Comparison of ENCODE assay signal across 9 cellular contexts in genomic region chr14:21098892-21099595, GRCh38. TPM values are rescaled to one million over a fixed set of nuclear protein-coding genes. Genes with fewer than 3 reads are reported as not detected.
A peak's percentile ranks its signal among the peaks of the same experiment; 100 is the strongest.
DNase-seq lines count a peak whose midpoint lies in the region; ATAC-seq, FAIRE-seq and TF ChIP-seq lines count a peak whose summit lies in the region.
"Had no signal": no experiment of that assay in that cellular context is flagged by ENCODE, and none has a peak within 500 bp of the region (broad histone marks: within the 10 kb centered on the region; RNA-seq: fewer than 3 reads in every experiment).

No MANE protein-coding gene starts in this region.

- H2AK5ac ChIP-seq in mesendoderm (ENCODE audit: low read length), result no peak overlapping the region

- RAD21 ChIA-PET in GM12878 (lab: Charles Lee; ENCODE audit: unreplicated experiment), result no interaction called here

- ATAC-seq in A549 (no peak), GM12878 (no peak), GM21390 (IDR thresholded peaks at IDR 0.05; ENCODE audit: unreplicated experiment) (no peak), GM19351 (IDR thresholded peaks at IDR 0.05; ENCODE audit: unreplicated experiment) (no peak), HG02571 (IDR thresholded peaks at IDR 0.05; ENCODE audit: unreplicated experiment) (no peak), HG03280 (IDR thresholded peaks at IDR 0.05; ENCODE audit: unreplicated experiment) (no peak)

- TF ChIP-seq POLR2A in A549 (IDR thresholded peaks at IDR 0.05; ENCODE audit: low read length) (no peak), GM12878 (IDR thresholded peaks at IDR 0.05; ENCODE audit: low read depth, low read length) (no peak)

- intact Hi-C loops in GM12878 (cut with micrococcal nuclease; ENCODE audit: unreplicated experiment), result no loop called here

- no peak for TF ChIP-seq RAD21 in A549 (conservative IDR thresholded peaks at IDR 0.05 in 1 of 2, IDR thresholded peaks at IDR 0.05 in 1 of 2)
- no peak for TF ChIP-seq RAD21 in GM12878 (IDR thresholded peaks at IDR 0.05; ENCODE audit: insufficient read depth, low read depth, low read length)

- peak overlapping the region; percentile 83 to 99 for H3K27ac ChIP-seq in A549
- H3K27ac ChIP-seq in GM12878 (ENCODE audit: control insufficient read depth, insufficient read depth), result no peak overlapping the region
- H3K27ac ChIP-seq in mesendoderm (ENCODE audit: low read depth, low read length), result no peak overlapping the region

- H3K79me2 ChIP-seq in GM12878 (ENCODE audit: control insufficient read depth, insufficient read depth, low read length), result no peaks in the 10 kb centered on the region; the same call in 1 of the 2 replicates
- H3K79me2 ChIP-seq in mesendoderm (ENCODE audit: control insufficient read depth, insufficient read depth, low read length), result peaks cover 15% of the 10 kb centered on the region

- in situ Hi-C loops in GM12878 (cut with MboI), result no loop called here

- POLR2A ChIA-PET in A549 (lab: Yijun Ruan, JAX), result no interaction called here
- POLR2A ChIA-PET in GM12878 (lab: Charles Lee), result no interaction called here

- peak overlapping the region; percentile 99 for H3K18ac ChIP-seq in mesendoderm (ENCODE audit: low read length)

- peaks cover 3% of the 10 kb centered on the region for H3K79me1 ChIP-seq in mesendoderm (ENCODE audit: low read length)

- H4K5ac ChIP-seq in mesendoderm (ENCODE audit: low read length), result no peak overlapping the region

- H3K9ac ChIP-seq in GM12878 (ENCODE audit: control insufficient read depth, insufficient read depth, low read length) (no peak overlapping the region), mesendoderm (ENCODE audit: low read length) (peak overlapping the region; percentile 71)

- H2BK120ac ChIP-seq in mesendoderm (ENCODE audit: low read depth, low read length), result no peak overlapping the region

- DNase-seq in A549 (ENCODE audit: low read depth in 1 of 2, low spot score in 1 of 2) (no peak), HFF-Myc (ENCODE audit: extremely low read depth, low read depth) (no peak), GM12878 (ENCODE audit: low read depth, low spot score) (no peak), mesendoderm (no peak)

- H3K9me3 ChIP-seq in A549, result no peaks in the 10 kb centered on the region
- H3K9me3 ChIP-seq in GM12878 (replicated peaks; ENCODE audit: control insufficient read depth, insufficient read depth, low read length), result no peaks in the 10 kb centered on the region

- 10% methylated on average over 16 of the region's 16 CpGs for WGBS in A549 (ENCODE audit: missing lambda C conversion rate)
- 33% methylated on average over 16 of the region's 16 CpGs for WGBS in GM12878 (ENCODE audit: insufficient coverage, insufficient replicate concordance, low lambda C conversion rate, missing lambda C conversion rate)
- WGBS in mesendoderm (ENCODE audit: extremely low coverage, insufficient coverage, low lambda C conversion rate), result no CpG with 5 or more reads among the region's 16 CpGs

- TF ChIP-seq CTCF in A549 (IDR thresholded peaks at IDR 0.05), result no peak
- TF ChIP-seq CTCF in HFF-Myc (IDR thresholded peaks at IDR 0.05; ENCODE audit: low read depth, low read length, missing control alignments), result no peak
- TF ChIP-seq CTCF in GM12878 (IDR thresholded peaks at IDR 0.05 in 2 of 3, conservative IDR thresholded peaks at IDR 0.05 in 1 of 3; ENCODE audit: control insufficient read depth in 2 of 3, extremely low read depth in 1 of 3, insufficient read depth in 1 of 3, low read depth in 3 of 3, low read length in 3 of 3), result no peak

- no peak overlapping the region for H3K23ac ChIP-seq in mesendoderm (ENCODE audit: low read length)

- H3K27me3 ChIP-seq in GM12878 (replicated peaks in 1 of 2; ENCODE audit: control insufficient read depth in 2 of 2, insufficient read depth in 2 of 2, low read length in 1 of 2), result peaks cover 2 to 3% of the 10 kb centered on the region in 2 experiments; a peak in 2 of 4 replicates
- no peaks in the 10 kb centered on the region for H3K27me3 ChIP-seq in mesendoderm (ENCODE audit: insufficient read depth, low read length, poor library complexity)

- FAIRE-seq in A549 (lab: Jason Lieb, UNC) (no peak), GM12878 (lab: Jason Lieb, UNC) (no peak)

- no peaks in the 10 kb centered on the region for H4K20me1 ChIP-seq in GM12878 (ENCODE audit: control insufficient read depth, insufficient read depth)

- peak overlapping the region; percentile 62 for H3K4me3 ChIP-seq in A549
- H3K4me3 ChIP-seq in HFF-Myc (replicated peaks; ENCODE audit: low read depth, low read length), result peak overlapping the region; percentile 50
- H3K4me3 ChIP-seq in GM12878, result peak overlapping the region; percentile 49
- H3K4me3 ChIP-seq in mesendoderm (ENCODE audit: low read length), result peak overlapping the region; percentile 48

- peak overlapping the region; percentile 42 for H3K4ac ChIP-seq in mesendoderm (ENCODE audit: low read depth, low read length)

- H2BK5ac ChIP-seq in mesendoderm (ENCODE audit: low read length), result no peak overlapping the region

- TF ChIP-seq EP300 in A549 (IDR thresholded peaks at IDR 0.05) (no peak), GM12878 (IDR thresholded peaks at IDR 0.05; ENCODE audit: borderline replicate concordance in 1 of 2, control insufficient read depth in 1 of 2, low read depth in 2 of 2, low read length in 2 of 2) (no peak)

- H2AFZ ChIP-seq in GM12878 (ENCODE audit: control insufficient read depth, low read depth, low read length), result peak overlapping the region; percentile 47

- peak overlapping the region; percentile 82 for H3K56ac ChIP-seq in mesendoderm (ENCODE audit: low read length)

- BruUV-seq in GM12878 (replicated peaks; lab: Mats Ljungman, UMichigan), result no TSS peak

- H3K4me1 ChIP-seq in A549, result peaks cover 66% of the 10 kb centered on the region
- H3K4me1 ChIP-seq in GM12878 (ENCODE audit: control insufficient read depth, insufficient read depth, low read length), result peaks cover 7% of the 10 kb centered on the region
- peaks cover 15% of the 10 kb centered on the region for H3K4me1 ChIP-seq in mesendoderm (ENCODE audit: control insufficient read depth, low read depth, low read length)

- H2BK15ac ChIP-seq in mesendoderm (replicated peaks; ENCODE audit: low read depth), result no peak overlapping the region

- H3K4me2 ChIP-seq in A549 (peak overlapping the region; percentile 94), GM12878 (ENCODE audit: control insufficient read depth, insufficient read depth) (peak overlapping the region; percentile 84), mesendoderm (ENCODE audit: low read length) (peak overlapping the region; percentile 19)

- H3K36me3 ChIP-seq in GM12878 (ENCODE audit: control insufficient read depth in 2 of 2, insufficient read depth in 2 of 2, low read length in 1 of 2), result no peaks in the 10 kb centered on the region
- H3K36me3 ChIP-seq in mesendoderm (ENCODE audit: control insufficient read depth, insufficient read depth, low read length), result no peaks in the 10 kb centered on the region

- no peak overlapping the region for H4K8ac ChIP-seq in mesendoderm (ENCODE audit: low read depth, low read length)

- SMC1A ChIA-PET in GM12878 (lab: Charles Lee; ENCODE audit: uncharacterized antibody, unreplicated experiment), result interaction anchor here (1.5 kb wide), 1 partner anchor 84 kb away, joined by 3 read pairs; no protein-coding TSS in a partner anchor

- CTCF ChIA-PET in A549 (lab: Yijun Ruan, JAX), result interaction anchor here (6.3 to 13.7 kb wide), 7 partner anchors 15 to 85 kb away, joined by 100 to 369 read pairs (median 212); partner anchors contain the start of gene ARHGEF40
- CTCF ChIA-PET in GM12878 (lab: Yijun Ruan, JAX), result interaction anchor here (0.9 to 10.5 kb wide), 3 partner anchors 15 to 84 kb away, joined by 3 to 253 read pairs (median 151); no protein-coding TSS in a partner anchor

RNA-seq across cellular contexts. Expression of gene ZNF219, which starts 0.6 kb away (rescaled TPM):
- polyA plus RNA-seq in A549 (2011; rRNA removed), result 17.3 and 18.5 TPM in 2 replicates
- polyA plus RNA-seq in A549 (2012; cell fraction: cytosol; rRNA removed), result 27.7 and 44.4 TPM in 2 replicates
- polyA plus RNA-seq in A549 (2012; cell fraction: nucleus; rRNA removed), result 69.3 and 96.5 TPM in 2 replicates
- 21.5 to 31.0 TPM (median 29.8 TPM) in 3 replicates for polyA plus RNA-seq in A549 (2017; fragmentation: RNase III; extraction: RNeasy Plus Mini Kit Qiagen cat#74134 plus additional on column Dnase treatment)
- polyA minus RNA-seq in A549 (2011; rRNA and poly(A)+ RNA removed), result 14.0 and 17.0 TPM in 2 replicates
- total RNA-seq in GM12878 (2013; cell fraction: nucleolus; rRNA removed), result 6.5 and 9.3 TPM in 2 replicates
- 2.6 and 3.3 TPM in 2 replicates for total RNA-seq in GM12878 (2014; rRNA removed)
- 1.4 and 1.5 TPM in 2 replicates for total RNA-seq in GM12878 (2014; rRNA removed; fragmentation: Illumina TruSeq; extraction: Trizol)
- 4.2 and 6.4 TPM in 2 replicates for total RNA-seq in GM12878 (2021)
- 0.47 TPM for polyA plus RNA-seq in GM12878 (2011; ENCODE audit: low read depth)
- polyA plus RNA-seq in GM12878 (2011; rRNA removed), result 1.6 and 2.2 TPM in 2 replicates
- polyA plus RNA-seq in GM12878 (2011; cell fraction: cytosol; rRNA removed), result 3.4 and 5.2 TPM in 2 replicates
- 13.6 and 16.7 TPM in 2 replicates for polyA plus RNA-seq in GM12878 (2011; cell fraction: nucleus; rRNA removed)
- polyA plus RNA-seq in GM12878 (2012), result 2.2 and 2.6 TPM in 2 replicates
- polyA plus RNA-seq in GM12878 (2014; fragmentation: Illumina TruSeq; extraction: Trizol), result 1.4 TPM in 1 of 2 replicates, not detected in the other
- polyA plus RNA-seq in GM12878 (2014; fragmentation: Nextera tagmentation; extraction: Ambion mirVana), result under 1 TPM; 0.16 to 0.27 TPM
- 3.4 and 4.3 TPM in 2 replicates for polyA plus RNA-seq in GM12878 (2014; rRNA removed)
- 1 to 10 TPM; 1.6 to 2.9 TPM for polyA plus RNA-seq in GM12878 (2016; fragmentation: Nextera tagmentation; extraction: Ambion mirVana)
- 3.3 and 6.0 TPM in 2 replicates for polyA minus RNA-seq in GM12878 (2011; rRNA and poly(A)+ RNA removed)
- polyA minus RNA-seq in GM12878 (2011; cell fraction: cytosol; rRNA and poly(A)+ RNA removed), result 0.80 and 1.1 TPM in 2 replicates
- 8.8 and 13.0 TPM in 2 replicates for polyA minus RNA-seq in GM12878 (2011; cell fraction: nucleus; rRNA and poly(A)+ RNA removed)
- polyA plus RNA-seq in mesendoderm (2013, experiment 1 of 2), result 43.6 TPM
- polyA plus RNA-seq in mesendoderm (2013, experiment 2 of 2), result 45.1 TPM

RNA-seq across cellular contexts. Expression of gene TMEM253, which starts 1.8 kb away (rescaled TPM):
- 0.81 and 1.0 TPM in 2 replicates for polyA plus RNA-seq in A549 (2011; rRNA removed)
- 0.33 and 0.45 TPM in 2 replicates for polyA plus RNA-seq in A549 (2012; cell fraction: cytosol; rRNA removed)
- 0.55 and 0.61 TPM in 2 replicates for polyA plus RNA-seq in A549 (2012; cell fraction: nucleus; rRNA removed)
- polyA plus RNA-seq in A549 (2017; fragmentation: RNase III; extraction: RNeasy Plus Mini Kit Qiagen cat#74134 plus additional on column Dnase treatment), result 0.54 to 0.83 TPM (median 0.64 TPM) in 3 replicates
- polyA minus RNA-seq in A549 (2011; rRNA and poly(A)+ RNA removed), result 0.45 and 0.73 TPM in 2 replicates
- not detected in 2 replicates for total RNA-seq in GM12878 (2013; cell fraction: nucleolus; rRNA removed)
- total RNA-seq in GM12878 (2014; rRNA removed), result not detected in 2 replicates
- not detected in 2 replicates for total RNA-seq in GM12878 (2014; rRNA removed; fragmentation: Illumina TruSeq; extraction: Trizol)
- not detected in 2 replicates for total RNA-seq in GM12878 (2021)
- not detected for polyA plus RNA-seq in GM12878 (2011; ENCODE audit: low read depth)
- polyA plus RNA-seq in GM12878 (2011; rRNA removed), result 0.09 and 0.11 TPM in 2 replicates
- polyA plus RNA-seq in GM12878 (2011; cell fraction: cytosol; rRNA removed), result 0.07 and 0.10 TPM in 2 replicates
- polyA plus RNA-seq in GM12878 (2011; cell fraction: nucleus; rRNA removed), result 0.12 and 0.22 TPM in 2 replicates
- polyA plus RNA-seq in GM12878 (2012), result not detected in 2 replicates
- not detected in 2 replicates for polyA plus RNA-seq in GM12878 (2014; fragmentation: Illumina TruSeq; extraction: Trizol)
- polyA plus RNA-seq in GM12878 (2014; fragmentation: Nextera tagmentation; extraction: Ambion mirVana), result under 1 TPM in 1 of 2 experiments, not detected in 1; 0.48 TPM
- polyA plus RNA-seq in GM12878 (2014; rRNA removed), result not detected in 2 replicates
- polyA plus RNA-seq in GM12878 (2016; fragmentation: Nextera tagmentation; extraction: Ambion mirVana), result not detected
- polyA minus RNA-seq in GM12878 (2011; rRNA and poly(A)+ RNA removed), result not detected in 2 replicates
- not detected in 2 replicates for polyA minus RNA-seq in GM12878 (2011; cell fraction: cytosol; rRNA and poly(A)+ RNA removed)
- polyA minus RNA-seq in GM12878 (2011; cell fraction: nucleus; rRNA and poly(A)+ RNA removed), result 0.24 and 0.67 TPM in 2 replicates
- polyA plus RNA-seq in mesendoderm (2013, experiment 1 of 2), result 1.1 TPM
- 1.2 TPM for polyA plus RNA-seq in mesendoderm (2013, experiment 2 of 2)

RNA-seq across cellular contexts. Expression of gene ARHGEF40, which starts 28.9 kb away (rescaled TPM):
- polyA plus RNA-seq in A549 (2011; rRNA removed) (7.8 and 12.9 TPM in 2 replicates), A549 (2017; fragmentation: RNase III; extraction: RNeasy Plus Mini Kit Qiagen cat#74134 plus additional on column Dnase treatment) (7.9 to 9.9 TPM (median 9.6 TPM) in 3 replicates), GM12878 (2011; rRNA removed) (0.12 and 0.26 TPM in 2 replicates), GM12878 (2014; fragmentation: Illumina TruSeq; extraction: Trizol) (0.03 TPM in 1 of 2 replicates, not detected in the other), GM12878 (2014; fragmentation: Nextera tagmentation; extraction: Ambion mirVana) (not detected), GM12878 (2014; rRNA removed) (0.03 and 0.04 TPM in 2 replicates), GM12878 (2016; fragmentation: Nextera tagmentation; extraction: Ambion mirVana) (under 1 TPM; 0.11 to 0.25 TPM)
- polyA plus RNA-seq in A549 (2012; cell fraction: cytosol; rRNA removed), result 11.9 and 15.3 TPM in 2 replicates
- polyA plus RNA-seq in A549 (2012; cell fraction: nucleus; rRNA removed), result 33.3 and 42.3 TPM in 2 replicates
- polyA minus RNA-seq in A549 (2011; rRNA and poly(A)+ RNA removed), result 17.8 and 19.7 TPM in 2 replicates
- total RNA-seq in GM12878 (2013; cell fraction: nucleolus; rRNA removed), result 0.86 and 1.4 TPM in 2 replicates
- total RNA-seq in GM12878 (2014; rRNA removed) (0.05 and 0.06 TPM in 2 replicates), GM12878 (2014; rRNA removed; fragmentation: Illumina TruSeq; extraction: Trizol) (0.04 TPM in 1 of 2 replicates, not detected in the other), GM12878 (2021) (0.31 and 0.35 TPM in 2 replicates)
- polyA plus RNA-seq in GM12878 (2011; ENCODE audit: low read depth), result not detected
- 0.27 and 0.45 TPM in 2 replicates for polyA plus RNA-seq in GM12878 (2011; cell fraction: cytosol; rRNA removed)
- polyA plus RNA-seq in GM12878 (2011; cell fraction: nucleus; rRNA removed), result 0.57 and 0.99 TPM in 2 replicates
- polyA plus RNA-seq in GM12878 (2012), result 0.04 and 0.18 TPM in 2 replicates
- 0.07 and 0.31 TPM in 2 replicates for polyA minus RNA-seq in GM12878 (2011; rRNA and poly(A)+ RNA removed)
- not detected in 2 replicates for polyA minus RNA-seq in GM12878 (2011; cell fraction: cytosol; rRNA and poly(A)+ RNA removed)
- polyA minus RNA-seq in GM12878 (2011; cell fraction: nucleus; rRNA and poly(A)+ RNA removed), result 0.19 and 0.36 TPM in 2 replicates
- polyA plus RNA-seq in mesendoderm (2013, experiment 1 of 2), result 29.5 TPM
- polyA plus RNA-seq in mesendoderm (2013, experiment 2 of 2), result 26.2 TPM

RNA-seq across cellular contexts. Expression of gene RNASE8, which starts 41.4 kb away (rescaled TPM):
- polyA plus RNA-seq in A549 (2011; rRNA removed), result not detected in 2 replicates
- polyA plus RNA-seq in A549 (2012; cell fraction: cytosol; rRNA removed), result not detected in 2 replicates
- not detected in 2 replicates for polyA plus RNA-seq in A549 (2012; cell fraction: nucleus; rRNA removed)
- not detected in 3 replicates for polyA plus RNA-seq in A549 (2017; fragmentation: RNase III; extraction: RNeasy Plus Mini Kit Qiagen cat#74134 plus additional on column Dnase treatment)
- not detected in 2 replicates for polyA minus RNA-seq in A549 (2011; rRNA and poly(A)+ RNA removed)
- not detected in 2 replicates for total RNA-seq in GM12878 (2013; cell fraction: nucleolus; rRNA removed)
- total RNA-seq in GM12878 (2014; rRNA removed), result not detected in 2 replicates
- total RNA-seq in GM12878 (2014; rRNA removed; fragmentation: Illumina TruSeq; extraction: Trizol), result not detected in 2 replicates
- not detected in 2 replicates for total RNA-seq in GM12878 (2021)
- not detected for polyA plus RNA-seq in GM12878 (2011; ENCODE audit: low read depth)
- polyA plus RNA-seq in GM12878 (2011; rRNA removed), result not detected in 2 replicates
- polyA plus RNA-seq in GM12878 (2011; cell fraction: cytosol; rRNA removed), result not detected in 2 replicates
- not detected in 2 replicates for polyA plus RNA-seq in GM12878 (2011; cell fraction: nucleus; rRNA removed)
- polyA plus RNA-seq in GM12878 (2012), result not detected in 2 replicates
- not detected in 2 replicates for polyA plus RNA-seq in GM12878 (2014; fragmentation: Illumina TruSeq; extraction: Trizol)
- polyA plus RNA-seq in GM12878 (2014; fragmentation: Nextera tagmentation; extraction: Ambion mirVana), result not detected
- polyA plus RNA-seq in GM12878 (2014; rRNA removed), result not detected in 2 replicates
- polyA plus RNA-seq in GM12878 (2016; fragmentation: Nextera tagmentation; extraction: Ambion mirVana), result not detected
- polyA minus RNA-seq in GM12878 (2011; rRNA and poly(A)+ RNA removed), result not detected in 2 replicates
- not detected in 2 replicates for polyA minus RNA-seq in GM12878 (2011; cell fraction: cytosol; rRNA and poly(A)+ RNA removed)
- not detected in 2 replicates for polyA minus RNA-seq in GM12878 (2011; cell fraction: nucleus; rRNA and poly(A)+ RNA removed)
- not detected for polyA plus RNA-seq in mesendoderm (2013, experiment 1 of 2)
- polyA plus RNA-seq in mesendoderm (2013, experiment 2 of 2), result not detected
- total RNA-seq: myocyte had no signal

RNA-seq across cellular contexts. Expression of gene OR5AU1, which starts 56.8 kb away (rescaled TPM):
- polyA plus RNA-seq in A549 (2011; rRNA removed), result not detected in 2 replicates
- not detected in 2 replicates for polyA plus RNA-seq in A549 (2012; cell fraction: cytosol; rRNA removed)
- not detected in 2 replicates for polyA plus RNA-seq in A549 (2012; cell fraction: nucleus; rRNA removed)
- polyA plus RNA-seq in A549 (2017; fragmentation: RNase III; extraction: RNeasy Plus Mini Kit Qiagen cat#74134 plus additional on column Dnase treatment), result not detected in 3 replicates
- polyA minus RNA-seq in A549 (2011; rRNA and poly(A)+ RNA removed), result not detected in 2 replicates
- total RNA-seq in GM12878 (2013; cell fraction: nucleolus; rRNA removed), result not detected in 2 replicates
- not detected in 2 replicates for total RNA-seq in GM12878 (2014; rRNA removed)
- not detected in 2 replicates for total RNA-seq in GM12878 (2014; rRNA removed; fragmentation: Illumina TruSeq; extraction: Trizol)
- total RNA-seq in GM12878 (2021), result not detected in 2 replicates
- polyA plus RNA-seq in GM12878 (2011; ENCODE audit: low read depth), result not detected
- polyA plus RNA-seq in GM12878 (2011; rRNA removed), result not detected in 2 replicates
- polyA plus RNA-seq in GM12878 (2011; cell fraction: cytosol; rRNA removed), result not detected in 2 replicates
- not detected in 2 replicates for polyA plus RNA-seq in GM12878 (2011; cell fraction: nucleus; rRNA removed)
- polyA plus RNA-seq in GM12878 (2012), result not detected in 2 replicates
- polyA plus RNA-seq in GM12878 (2014; fragmentation: Illumina TruSeq; extraction: Trizol), result not detected in 2 replicates
- polyA plus RNA-seq in GM12878 (2014; fragmentation: Nextera tagmentation; extraction: Ambion mirVana), result not detected
- not detected in 2 replicates for polyA plus RNA-seq in GM12878 (2014; rRNA removed)
- polyA plus RNA-seq in GM12878 (2016; fragmentation: Nextera tagmentation; extraction: Ambion mirVana), result not detected
- not detected in 2 replicates for polyA minus RNA-seq in GM12878 (2011; rRNA and poly(A)+ RNA removed)
- polyA minus RNA-seq in GM12878 (2011; cell fraction: cytosol; rRNA and poly(A)+ RNA removed), result not detected in 2 replicates
- polyA minus RNA-seq in GM12878 (2011; cell fraction: nucleus; rRNA and poly(A)+ RNA removed), result not detected in 2 replicates
- polyA plus RNA-seq in mesendoderm (2013, experiment 1 of 2), result 0.01 TPM
- 0.01 TPM for polyA plus RNA-seq in mesendoderm (2013, experiment 2 of 2)
- total RNA-seq: myocyte had no signal

Comparison
In these comparisons a context has a peak if more than half of its experiments do, and no peak if none do; other contexts are left out.
1. H3K27ac ChIP-seq: peak in A549 (2 of 2); none in GM12878 (single experiment) and mesendoderm (single experiment).
2. H3K4me2 ChIP-seq: peak in every context shown above with its lines; median percentile 94 in A549; 84 in GM12878; 19 in mesendoderm.
3. RNA of gene ARHGEF40, which starts 28.9 kb away (polyA plus RNA-seq): 7.8 to 42.3 TPM in A549; 0.03 to 0.99 TPM in GM12878; every median in the first group is over 4 times any median in the second.
4. Peak in every context shown above with its lines, with median percentiles within 50 percentile points of each other: H3K4me3 ChIP-seq.